15 cellular contexts compared by ENCODE assay signal in the genomic region with DNA sequence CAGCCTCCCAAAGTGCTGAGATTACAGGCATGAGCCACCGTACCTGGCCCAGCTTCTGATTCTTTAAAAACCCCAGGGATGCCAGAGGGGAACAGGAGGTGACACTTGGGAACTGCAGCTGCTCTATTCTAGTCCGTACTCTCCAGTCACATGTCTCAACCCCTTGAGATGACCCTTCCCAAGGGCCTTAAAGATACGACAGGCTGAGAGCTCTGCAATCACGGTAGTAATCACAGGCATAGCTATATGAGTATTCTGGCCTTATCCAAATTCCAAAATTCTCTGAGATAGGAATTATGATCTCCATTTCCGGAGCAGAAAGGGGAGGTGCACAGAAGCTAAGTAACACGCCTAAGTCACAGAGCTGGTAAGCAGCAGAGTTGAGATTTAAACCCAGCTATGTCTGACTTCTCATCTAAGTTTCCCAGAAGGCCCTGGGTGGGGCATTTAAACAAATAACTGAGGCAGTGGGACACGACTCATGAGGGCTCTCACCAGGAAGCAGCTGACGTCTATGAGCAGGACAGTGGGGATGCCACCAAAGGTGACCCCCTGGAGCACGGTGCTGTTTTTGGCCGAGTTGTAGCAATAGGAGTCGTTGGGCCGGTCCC. TPM values are rescaled to one million over a fixed set of nuclear protein-coding genes. Genes with fewer than 3 reads are reported as not detected.
DNase-seq lines count a peak whose midpoint lies in the region; ATAC-seq and TF ChIP-seq lines count a peak whose summit lies in the region.
"Had no signal": no experiment of that assay in that cellular context is flagged by ENCODE, and none has a peak within 500 bp of the region (broad histone marks: within the 10 kb centered on the region; RNA-seq: fewer than 3 reads in every experiment).

No MANE protein-coding gene starts in this region.

- H2BK5ac ChIP-seq in neuronal stem cell (ENCODE audit: low read length): no peak overlapping the region

- no peak for TF ChIP-seq POLR2A in heart left ventricle (IDR thresholded peaks at IDR 0.05)
- TF ChIP-seq POLR2A in transverse colon (IDR thresholded peaks at IDR 0.05): no peak

- no peaks in the 10 kb centered on the region for H3K79me1 ChIP-seq in neuronal stem cell (ENCODE audit: low read depth, low read length)

- H3K9me3 ChIP-seq in heart left ventricle: no peaks in the 10 kb centered on the region
- H3K9me3 ChIP-seq in transverse colon: no peaks in the 10 kb centered on the region
- no peaks in the 10 kb centered on the region for H3K9me3 ChIP-seq in neuronal stem cell (replicated peaks in 1 of 2; ENCODE audit: control insufficient read depth in 2 of 2, insufficient read depth in 1 of 2, low read depth in 1 of 2, low read length in 2 of 2)
- H3K9me3 ChIP-seq: A549 had no signal

- H3K4me3 ChIP-seq in heart left ventricle (no peak overlapping the region), transverse colon (no peak overlapping the region), neuronal stem cell (ENCODE audit: low read length in 2 of 2) (no peak overlapping the region)
- H3K4me3 ChIP-seq: A549 had no signal

- no peak for TF ChIP-seq EP300 in transverse colon (IDR thresholded peaks at IDR 0.05; ENCODE audit: low read depth)

- H3K4me1 ChIP-seq in heart left ventricle (peaks cover 7 to 54% (median 44%) of the 10 kb centered on the region in 12 donors), transverse colon (peaks cover 41 to 68% (median 63%) of the 10 kb centered on the region in 4 donors), neuronal stem cell (ENCODE audit: control insufficient read depth in 2 of 2, insufficient read depth in 1 of 2, low read depth in 1 of 2, low read length in 2 of 2) (peaks cover 9% of the 10 kb centered on the region in 2 donors)

- no peak overlapping the region for H2BK15ac ChIP-seq in neuronal stem cell (ENCODE audit: low read length)

- no peak overlapping the region for H3K14ac ChIP-seq in neuronal stem cell (ENCODE audit: low read length)

- H2AFZ ChIP-seq in neuronal stem cell (ENCODE audit: low read length): no peak overlapping the region

- no peak for ATAC-seq in heart left ventricle
- ATAC-seq in naive thymus-derived CD8-positive, alpha-beta T cell: no peak
- no peak for ATAC-seq in GM19035 (IDR thresholded peaks at IDR 0.05; ENCODE audit: unreplicated experiment)
- ATAC-seq: activated T-cell treated with anti-CD3 and anti-CD28 coated beads, Interleukin-2, amount 50 U/mL, for 4 hours; PC-3 had no signal

- H3K4me1 Mint-ChIP-seq in naive thymus-derived CD8-positive, alpha-beta T cell: peaks cover 37 to 82% (median 71%) of the 10 kb centered on the region in 4 donors

- H3K27ac Mint-ChIP-seq in naive thymus-derived CD8-positive, alpha-beta T cell: peak overlapping the region; percentile 46 to 95 (median 86)

- no peak overlapping the region for H2AK5ac ChIP-seq in neuronal stem cell (ENCODE audit: low read depth, low read length)

- no peak for TF ChIP-seq CTCF in heart left ventricle (IDR thresholded peaks at IDR 0.05)
- TF ChIP-seq CTCF in transverse colon (IDR thresholded peaks at IDR 0.05): no peak

- 52 to 70% (median 67%) methylated on average over 11 to 12 of the region's 12 CpGs for WGBS in heart left ventricle, 4 donors
- WGBS in transverse colon (ENCODE audit: low coverage in 1 of 2), 2 donors: 0 to 44% methylated on average over 1 to 12 of the region's 12 CpGs
- no CpG with 5 or more reads among the region's 12 CpGs for WGBS in neuronal stem cell (ENCODE audit: extremely low coverage in 2 of 2, insufficient read length in 2 of 2, insufficient replicate concordance in 1 of 2), 2 donors

- H3K27me3 Mint-ChIP-seq in naive thymus-derived CD8-positive, alpha-beta T cell: no peaks in the 10 kb centered on the region

- no peaks in the 10 kb centered on the region for H3K9me3 Mint-ChIP-seq in naive thymus-derived CD8-positive, alpha-beta T cell
- H3K9me3 Mint-ChIP-seq: activated T-cell treated with anti-CD3 and anti-CD28 coated beads, Interleukin-2, amount 50 U/mL, for 4 hours had no signal

- H3K36me3 Mint-ChIP-seq in naive thymus-derived CD8-positive, alpha-beta T cell: peaks cover 0 to 71% (median 9%) of the 10 kb centered on the region in 3 donors

- intact Hi-C loops in heart left ventricle (cut with DNase I) (loop anchor here in 4 of 10 donors (5.0 to 10.0 kb wide), 3 partner anchors 35 to 98 kb away; a partner anchor contains a TSS), cardiac septum (cut with DNase I) (no loop called here), transverse colon (cut with DNase I; ENCODE audit: low total_unique reads) (no loop called here)

- peaks cover 0 to 54% (median 38%) of the 10 kb centered on the region in 9 donors for H3K36me3 ChIP-seq in heart left ventricle
- H3K36me3 ChIP-seq in transverse colon: peaks cover 0 to 20% (median 10%) of the 10 kb centered on the region in 4 donors
- H3K36me3 ChIP-seq in neuronal stem cell (replicated peaks in 1 of 2; ENCODE audit: control insufficient read depth in 2 of 2, insufficient read depth in 2 of 2, low read length in 2 of 2): peaks cover 0 to 27% of the 10 kb centered on the region in 2 donors

- DNase-seq in heart left ventricle (no peak), cardiac septum (ENCODE audit: low spot score) (no peak), transverse colon (no peak), NCI-H82 (lab: John Stamatoyannopoulos, UW) (no peak), neuronal stem cell (ENCODE audit: low spot score) (no peak)
- no peak for DNase-seq in naive thymus-derived CD8-positive, alpha-beta T cell
- DNase-seq: activated CD4-positive, alpha-beta T cell treated with anti-CD3 and anti-CD28 coated beads for 4 hours; activated T-cell treated with anti-CD3 and anti-CD28 coated beads, Interleukin-2, amount 50 U/mL, for 4 hours; KG1; NCI-H1417 treated with DMSO at 0.1 percent for 48 hours; stimulated activated CD4-positive, alpha-beta T cell treated with anti-CD3 and anti-CD28 coated beads, Interleukin-4, amount 100 ng/mL, for 24 hours had no signal

- H2BK120ac ChIP-seq in neuronal stem cell (ENCODE audit: low read depth, low read length): no peak overlapping the region

- H3K4me3 Mint-ChIP-seq in naive thymus-derived CD8-positive, alpha-beta T cell: peak overlapping the region in 9 of 10 donors; percentile 2 to 98 (median 82)
- H3K4me3 Mint-ChIP-seq: activated T-cell treated with anti-CD3 and anti-CD28 coated beads, Interleukin-2, amount 50 U/mL, for 4 hours had no signal

- no peak overlapping the region for H3K18ac ChIP-seq in neuronal stem cell (ENCODE audit: low read length)

- H4K91ac ChIP-seq in neuronal stem cell (ENCODE audit: low read depth, low read length, poor library complexity): no peak overlapping the region

- no peak overlapping the region for H3K9ac ChIP-seq in neuronal stem cell (ENCODE audit: low read depth, low read length, poor library complexity)

- H3K27me3 ChIP-seq in heart left ventricle: no peaks in the 10 kb centered on the region
- H3K27me3 ChIP-seq in transverse colon: no peaks in the 10 kb centered on the region
- peaks cover 0 to 7% (median 0%) of the 10 kb centered on the region in 3 experiments for H3K27me3 ChIP-seq in neuronal stem cell (ENCODE audit: control insufficient read depth in 3 of 3, insufficient read depth in 3 of 3, low read depth in 1 of 3, low read length in 3 of 3)

- H3K27ac ChIP-seq in heart left ventricle (peak overlapping the region in 11 of 12 donors; percentile 11 to 89 (median 45)), cingulate gyrus (ENCODE audit: low read depth, low read length) (peak overlapping the region; percentile 96), transverse colon (peak overlapping the region; percentile 93 to 98 (median 98)), neuronal stem cell (replicated peaks; ENCODE audit: low read length) (no peak overlapping the region)
- H3K27ac ChIP-seq: A549 had no signal

- no peak overlapping the region for H2BK12ac ChIP-seq in neuronal stem cell (ENCODE audit: low read length)

- POLR2A ChIA-PET in naive thymus-derived CD8-positive, alpha-beta T cell (lab: Charles Lee): interaction anchor here (0.5 to 19.1 kb wide), 11 partner anchors 12 to 156 kb away, joined by 3 to 526 read pairs (median 8); a partner anchor contains a TSS

- H3K4ac ChIP-seq in neuronal stem cell (ENCODE audit: low read length): no peak overlapping the region

- no peak overlapping the region for H3K23ac ChIP-seq in neuronal stem cell (ENCODE audit: low read depth, low read length, poor library complexity)

- no peak overlapping the region for H4K8ac ChIP-seq in neuronal stem cell (ENCODE audit: low read depth, low read length)

- no peak overlapping the region for H3K4me2 ChIP-seq in neuronal stem cell (ENCODE audit: insufficient read depth, low read length, poor library complexity, severe bottlenecking)
- H3K4me2 ChIP-seq: A549 had no signal

- in situ Hi-C loops in transverse colon (cut with MboI; ENCODE audit: low pct_ligation_motif_present in 1 of 4, low pct_unique_long_range_greater_than_20kb in 1 of 4, low sequenced_read_pairs in 3 of 4): no loop called here

RNA-seq across cellular contexts. Expression of a gene that starts 5.2 kb away (rescaled TPM):
- 10 to 100 TPM; 14.4 to 42.7 (median 25.3) TPM for total RNA-seq in heart left ventricle
- 10 to 100 TPM; 13.7 to 37.3 TPM for polyA plus RNA-seq in heart left ventricle
- total RNA-seq in cardiac septum: 21.4 TPM
- 100 to 1,000 TPM; 427 to 436 TPM for total RNA-seq in naive thymus-derived CD8-positive, alpha-beta T cell
- polyA plus RNA-seq in naive thymus-derived CD8-positive, alpha-beta T cell: 10 to 100 TPM; 34.4 to 53.5 (median 45.1) TPM
- 100 to 1,000 TPM; 104 to 256 (median 180) TPM for total RNA-seq in transverse colon
- 9.6 TPM for polyA plus RNA-seq in neuronal stem cell (2013, experiment 1 of 2)
- 8.6 TPM for polyA plus RNA-seq in neuronal stem cell (2013, experiment 2 of 2)

RNA-seq across cellular contexts. Expression of a gene that starts 11.9 kb away (rescaled TPM):
- total RNA-seq in heart left ventricle (under 1 TPM in 4 of 9 donors, not detected in 5; 0.19 to 0.77 (median 0.30) TPM), cardiac septum (not detected), transverse colon (100 to 1,000 TPM in 3 of 4 donors, 10 to 100 TPM in 1; 86.0 to 320 (median 214) TPM)
- polyA plus RNA-seq in heart left ventricle: under 1 TPM in 1 of 2 donors, not detected in 1; 0.65 TPM
- total RNA-seq in naive thymus-derived CD8-positive, alpha-beta T cell: not detected
- under 1 TPM in 1 of 3 donors, not detected in 2; 0.22 TPM for polyA plus RNA-seq in naive thymus-derived CD8-positive, alpha-beta T cell
- polyA plus RNA-seq in neuronal stem cell (2013, experiment 1 of 2): 0.33 TPM
- 0.21 TPM for polyA plus RNA-seq in neuronal stem cell (2013, experiment 2 of 2)
- total RNA-seq: PC-3 had no signal

RNA-seq across cellular contexts. Expression of a gene that starts 47.0 kb away (rescaled TPM):
- total RNA-seq in heart left ventricle: 10 to 100 TPM; 53.6 to 82.4 (median 65.1) TPM
- polyA plus RNA-seq in heart left ventricle: 10 to 100 TPM; 62.0 to 89.0 TPM
- total RNA-seq in cardiac septum: 68.6 TPM
- 100 to 1,000 TPM; 132 to 153 TPM for total RNA-seq in naive thymus-derived CD8-positive, alpha-beta T cell
- polyA plus RNA-seq in naive thymus-derived CD8-positive, alpha-beta T cell: 100 to 1,000 TPM in 2 of 3 donors, 10 to 100 TPM in 1; 75.0 to 152 (median 121) TPM
- total RNA-seq in transverse colon: 10 to 100 TPM; 26.5 to 40.6 (median 32.2) TPM
- 52.5 TPM for polyA plus RNA-seq in neuronal stem cell (2013, experiment 1 of 2)
- polyA plus RNA-seq in neuronal stem cell (2013, experiment 2 of 2): 54.2 TPM

Comparison
In these comparisons a context has a peak if more than half of its experiments do, and no peak if none do; other contexts are left out.
1. RNA of a gene that starts 11.9 kb away (total RNA-seq): 86.0 to 320 TPM in transverse colon; not detected in naive thymus-derived CD8-positive, alpha-beta T cell, 0.19 to 0.77 TPM in heart left ventricle and not detected in cardiac septum (single experiment); every median in the first group is over 10 times any median in the second.